20 cellular contexts compared by ENCODE assay signal in the genomic region with DNA sequence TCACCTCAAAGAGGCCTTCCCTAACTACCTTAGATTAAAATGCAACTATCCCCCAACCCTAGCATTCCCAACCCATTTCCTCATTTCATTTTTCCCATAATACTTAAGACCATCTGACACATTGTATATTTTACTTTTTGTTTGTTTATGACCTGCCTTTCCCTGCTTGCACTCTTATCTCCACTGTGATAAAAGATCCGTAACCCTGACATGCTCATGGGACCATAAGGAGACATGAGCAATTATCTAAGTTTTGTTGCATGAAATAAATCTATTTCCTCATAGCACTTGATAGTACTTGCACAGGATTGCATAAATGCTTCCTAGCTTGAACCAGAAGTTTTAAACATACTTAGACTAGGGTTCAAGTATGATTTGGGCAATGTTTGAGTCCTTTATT.
"Had no signal": no experiment of that assay in that cellular context is flagged by ENCODE, and none has a peak within 500 bp of the region (broad histone marks: within the 10 kb centered on the region; RNA-seq: fewer than 3 reads in every experiment).

No MANE protein-coding gene starts in this region.

- ATAC-seq: HepG2, K562 had no signal

- H3K9me3 ChIP-seq: SJSA1 had no signal

- H3K4me1 ChIP-seq: SJSA1 had no signal

- H3K4me1 Mint-ChIP-seq: IgD-negative memory B cell had no signal

- H3K27ac ChIP-seq: KMS-11, SJSA1, SK-N-MC had no signal

- H3K4me3 ChIP-seq: K562, SJSA1, SK-N-MC had no signal

- H3K9ac ChIP-seq: KMS-11 had no signal

- H3K27ac Mint-ChIP-seq: IgD-negative memory B cell had no signal

- H3K27me3 ChIP-seq: SJSA1 had no signal

- H3K36me3 Mint-ChIP-seq: IgD-negative memory B cell had no signal

- H3K4me2 ChIP-seq: KMS-11 had no signal

- H3K4me3 Mint-ChIP-seq: IgD-negative memory B cell had no signal

- H3K36me3 ChIP-seq: SJSA1 had no signal

- DNase-seq: Kasumi-1, MM.1S, NCI-H1092 treated with DMSO at 0.1 percent for 48 hours, NCI-H1436, NCI-H187, NCI-H2029, NCI-H2081 treated with DMSO at 0.1 percent for 48 hours, NCI-H2171 treated with DMSO at 0.1 percent for 48 hours, NCI-H524, NCI-H526 treated with DMSO at 0.1 percent for 48 hours, NCI-H748 treated with DMSO at 0.1 percent for 48 hours, Right ventricle myocardium superior, RPMI8226, SIG-M5 had no signal
